ENCODE assay signal across 20 cellular contexts in genomic region chr16:30937692-30938091, GRCh38. TPM values are rescaled to one million over a fixed set of nuclear protein-coding genes. Genes with fewer than 3 reads are reported as not detected.
DNase-seq lines count a peak whose midpoint lies in the region; ATAC-seq and TF ChIP-seq lines count a peak whose summit lies in the region.
"Had no signal": no experiment of that assay in that cellular context is flagged by ENCODE, and none has a peak within 500 bp of the region (broad histone marks: within the 10 kb centered on the region; RNA-seq: fewer than 3 reads in every experiment).

No MANE protein-coding gene starts in this region.

- H3K27me3 Mint-ChIP-seq in activated T-cell treated with anti-CD3 and anti-CD28 coated beads, Interleukin-2, amount 50 U/mL, for 72 hours (ENCODE audit: low read depth) = no peaks in the 10 kb centered on the region
- H3K27me3 Mint-ChIP-seq in activated T-cell treated with anti-CD3 and anti-CD28 coated beads, Interleukin-2, amount 50 U/mL, for 4 hours (ENCODE audit: low read depth) = no peaks in the 10 kb centered on the region
- H3K27me3 Mint-ChIP-seq in HFFc6 (ENCODE audit: insufficient read depth) = no peaks in the 10 kb centered on the region

- no peak overlapping the region for H3K4me2 ChIP-seq in PC-9

- peaks cover 21% of the 10 kb centered on the region for H4K20me1 ChIP-seq in PC-9 (ENCODE audit: insufficient read depth)

- peaks cover 29% of the 10 kb centered on the region for H3K4me1 Mint-ChIP-seq in activated T-cell treated with anti-CD3 and anti-CD28 coated beads, Interleukin-2, amount 50 U/mL, for 72 hours (ENCODE audit: low read depth)
- H3K4me1 Mint-ChIP-seq in activated T-cell treated with anti-CD3 and anti-CD28 coated beads, Interleukin-2, amount 50 U/mL, for 4 hours (ENCODE audit: low read depth) = peaks cover 22% of the 10 kb centered on the region
- H3K4me1 Mint-ChIP-seq in HFFc6 (ENCODE audit: low read depth) = peaks cover 30% of the 10 kb centered on the region
- H3K4me1 Mint-ChIP-seq: nephron had no signal

- H3K9ac ChIP-seq in skeletal muscle tissue (ENCODE audit: low read depth in 1 of 3, low read length in 3 of 3) = peak overlapping the region in 2 of 3 donors; percentile 12 to 33

- H3K36me3 ChIP-seq in skeletal muscle tissue (ENCODE audit: control insufficient read depth in 3 of 3, insufficient read depth in 3 of 3, low read length in 3 of 3) = peaks cover 1 to 15% (median 7%) of the 10 kb centered on the region in 3 donors
- H3K36me3 ChIP-seq in PC-9 (ENCODE audit: low read depth) = 0 out of 2 replicates have a peak, but pooled peaks cover 12% of the 10 kb centered on the region
- H3K36me3 ChIP-seq: right lobe of liver had no signal

- no peak for TF ChIP-seq CTCF in HFFc6 (IDR thresholded peaks at IDR 0.05)
- TF ChIP-seq CTCF in coronary artery (IDR thresholded peaks at IDR 0.05) = no peak
- no peak for TF ChIP-seq CTCF in PC-9 (conservative IDR thresholded peaks at IDR 0.05)

- intact Hi-C loops in PC-9 (cut with micrococcal nuclease; ENCODE audit: unreplicated experiment) = no loop called here

- no peaks in the 10 kb centered on the region for H3K9me3 Mint-ChIP-seq in activated T-cell treated with anti-CD3 and anti-CD28 coated beads, Interleukin-2, amount 50 U/mL, for 72 hours
- H3K9me3 Mint-ChIP-seq in activated T-cell treated with anti-CD3 and anti-CD28 coated beads, Interleukin-2, amount 50 U/mL, for 4 hours = no peaks in the 10 kb centered on the region
- H3K9me3 Mint-ChIP-seq in HFFc6 = no peaks in the 10 kb centered on the region
- H3K9me3 Mint-ChIP-seq: nephron had no signal

- peaks cover under 1% of the 10 kb centered on the region; the same call in 1 of the 2 replicates for H3K79me2 ChIP-seq in PC-9 (ENCODE audit: low read depth)

- H3K4me3 Mint-ChIP-seq in activated T-cell treated with anti-CD3 and anti-CD28 coated beads, Interleukin-2, amount 50 U/mL, for 72 hours = no peak overlapping the region
- H3K4me3 Mint-ChIP-seq in activated T-cell treated with anti-CD3 and anti-CD28 coated beads, Interleukin-2, amount 50 U/mL, for 4 hours = no peak overlapping the region
- no peak overlapping the region for H3K4me3 Mint-ChIP-seq in HFFc6
- H3K4me3 Mint-ChIP-seq: nephron had no signal

- no peak overlapping the region for H2AFZ ChIP-seq in PC-9

- H3K4me3 ChIP-seq in coronary artery = no peak overlapping the region
- H3K4me3 ChIP-seq in skeletal muscle tissue (ENCODE audit: low read length in 3 of 3) = no peak overlapping the region
- no peak overlapping the region for H3K4me3 ChIP-seq in PC-9
- H3K4me3 ChIP-seq: right lobe of liver had no signal

- BruUV-seq in PC-9 (replicated peaks; lab: Mats Ljungman, UMichigan) = no TSS peak

- peak overlapping the region; percentile 48 to 68 for H3K27ac ChIP-seq in coronary artery
- no peak overlapping the region for H3K27ac ChIP-seq in skeletal muscle tissue (ENCODE audit: low read depth, low read length)
- H3K27ac ChIP-seq in PC-9 = no peak overlapping the region

- no peak for ATAC-seq in activated T-cell treated with anti-CD3 and anti-CD28 coated beads, Interleukin-2, amount 50 U/mL, for 72 hours (replicated peaks in 1 of 2)
- no peak for ATAC-seq in activated T-cell treated with anti-CD3 and anti-CD28 coated beads, Interleukin-2, amount 50 U/mL, for 4 hours
- ATAC-seq in HG02678 (IDR thresholded peaks at IDR 0.05; ENCODE audit: unreplicated experiment) = no peak
- ATAC-seq: left ventricle myocardium superior, right lobe of liver, SK-N-SH treated with all-trans-retinoic acid at 6 μM for 48 hours had no signal

- H3K36me3 Mint-ChIP-seq in activated T-cell treated with anti-CD3 and anti-CD28 coated beads, Interleukin-2, amount 50 U/mL, for 72 hours (ENCODE audit: insufficient read depth in 2 of 2) = peaks cover 0 to 2% of the 10 kb centered on the region in 2 donors
- peaks cover 5% of the 10 kb centered on the region for H3K36me3 Mint-ChIP-seq in activated T-cell treated with anti-CD3 and anti-CD28 coated beads, Interleukin-2, amount 50 U/mL, for 4 hours (ENCODE audit: insufficient read depth)
- peaks cover 22% of the 10 kb centered on the region for H3K36me3 Mint-ChIP-seq in HFFc6 (ENCODE audit: low read depth)

- H3K27me3 ChIP-seq in skeletal muscle tissue (ENCODE audit: control insufficient read depth in 3 of 3, insufficient read depth in 3 of 3, low read length in 3 of 3) (no peaks in the 10 kb centered on the region), PC-9 (ENCODE audit: insufficient read depth, low read depth) (no peaks in the 10 kb centered on the region)
- H3K27me3 ChIP-seq: right lobe of liver had no signal

- H3K9me3 ChIP-seq in skeletal muscle tissue (ENCODE audit: control insufficient read depth in 3 of 3, low read length in 3 of 3) (no peaks in the 10 kb centered on the region), PC-9 (ENCODE audit: insufficient read depth, low read depth) (no peaks in the 10 kb centered on the region)
- H3K9me3 ChIP-seq: right lobe of liver had no signal

- H3K9me2 ChIP-seq in PC-9 (ENCODE audit: insufficient read depth) = no peaks in the 10 kb centered on the region

- peak overlapping the region; percentile 38 for H3K27ac Mint-ChIP-seq in activated T-cell treated with anti-CD3 and anti-CD28 coated beads, Interleukin-2, amount 50 U/mL, for 72 hours
- peak overlapping the region; percentile 16; the same call in 1 of the 2 replicates for H3K27ac Mint-ChIP-seq in HFFc6
- H3K27ac Mint-ChIP-seq: nephron had no signal

- no peak for DNase-seq in activated T-cell treated with anti-CD3 and anti-CD28 coated beads, Interleukin-2, amount 50 U/mL, for 72 hours
- no peak for DNase-seq in activated T-cell treated with anti-CD3 and anti-CD28 coated beads, Interleukin-2, amount 50 U/mL, for 4 hours
- DNase-seq in HFFc6 (no peak), coronary artery (ENCODE audit: low spot score) (no peak), RKO (ENCODE audit: low spot score) (no peak), PC-9 (no peak)
- DNase-seq: activated T-cell treated with anti-CD3 and anti-CD28 coated beads for 4 hours; aorta; dermis blood vessel endothelial cell; DMS 273 treated with DMSO at 0.1 percent for 48 hours; GOT3; left ventricle myocardium superior; NCI-H1694 treated with DMSO at 0.1 percent for 48 hours; NCI-H510A; right lobe of liver; stimulated activated CD4-positive, alpha-beta T cell treated with anti-CD3 and anti-CD28 coated beads, Interleukin-4, amount 100 ng/mL, for 24 hours had no signal

- peaks cover 50% of the 10 kb centered on the region for H3F3A ChIP-seq in PC-9 (ENCODE audit: insufficient read depth, low read depth)

- H3K4me1 ChIP-seq in skeletal muscle tissue (ENCODE audit: control insufficient read depth in 3 of 3, insufficient read depth in 3 of 3, low read length in 3 of 3) = peaks cover 6 to 13% (median 12%) of the 10 kb centered on the region in 3 donors
- peaks cover 6% of the 10 kb centered on the region; the same call in 1 of the 2 replicates for H3K4me1 ChIP-seq in PC-9 (replicated peaks; ENCODE audit: insufficient read depth)

- CTCF ChIA-PET in PC-9 (lab: Charles Lee) = no interaction called here

- POLR2A ChIA-PET in PC-9 (lab: Charles Lee; ENCODE audit: unreplicated experiment) = interaction anchor here (0.6 kb wide), 1 partner anchor 411 kb away, joined by 5 read pairs; no protein-coding TSS in a partner anchor

RNA-seq across cellular contexts. Expression of gene ORAI3, which starts 11.2 kb away (rescaled TPM):
- total RNA-seq in activated T-cell treated with anti-CD3 and anti-CD28 coated beads, Interleukin-2, amount 50 U/mL, for 72 hours = 10 to 100 TPM; 13.6 to 15.6 TPM
- 1 to 10 TPM; 1.5 to 3.3 (median 2.8) TPM for total RNA-seq in activated T-cell treated with anti-CD3 and anti-CD28 coated beads, Interleukin-2, amount 50 U/mL, for 4 hours
- total RNA-seq in HFFc6 (2021; fragmentation: NEBNext Ultra II Directional; extraction: Animal tissue kit (Norgen Biotek cat#: 25700)) = 10 to 100 TPM; 15.2 to 26.2 (median 18.4) TPM
- total RNA-seq in skeletal muscle tissue = 9.4 TPM
- total RNA-seq in PC-9 (2021) = 40.7 and 43.5 TPM in 2 replicates

RNA-seq across cellular contexts. Expression of gene FBXL19, which starts 14.3 kb away (rescaled TPM):
- 10 to 100 TPM; 24.9 to 25.7 TPM for total RNA-seq in activated T-cell treated with anti-CD3 and anti-CD28 coated beads, Interleukin-2, amount 50 U/mL, for 72 hours
- total RNA-seq in activated T-cell treated with anti-CD3 and anti-CD28 coated beads, Interleukin-2, amount 50 U/mL, for 4 hours = 10 to 100 TPM; 25.8 to 31.3 (median 30.8) TPM
- total RNA-seq in HFFc6 (2021; fragmentation: NEBNext Ultra II Directional; extraction: Animal tissue kit (Norgen Biotek cat#: 25700)) = 10 to 100 TPM; 21.9 to 25.8 (median 23.4) TPM
- 5.2 TPM for total RNA-seq in skeletal muscle tissue
- total RNA-seq in PC-9 (2021) = 70.8 and 72.7 TPM in 2 replicates

RNA-seq across cellular contexts. Expression of gene SETD1A, which starts 19.9 kb away (rescaled TPM):
- 10 to 100 TPM; 19.1 to 25.5 TPM for total RNA-seq in activated T-cell treated with anti-CD3 and anti-CD28 coated beads, Interleukin-2, amount 50 U/mL, for 72 hours
- total RNA-seq in activated T-cell treated with anti-CD3 and anti-CD28 coated beads, Interleukin-2, amount 50 U/mL, for 4 hours = 10 to 100 TPM; 39.3 to 49.0 (median 40.5) TPM
- 10 to 100 TPM; 13.4 to 15.8 (median 14.4) TPM for total RNA-seq in HFFc6 (2021; fragmentation: NEBNext Ultra II Directional; extraction: Animal tissue kit (Norgen Biotek cat#: 25700))
- total RNA-seq in skeletal muscle tissue (3.7 TPM), PC-9 (2021) (29.6 and 33.2 TPM in 2 replicates)

RNA-seq across cellular contexts. Expression of gene CTF1, which starts 41.3 kb away (rescaled TPM):
- total RNA-seq in activated T-cell treated with anti-CD3 and anti-CD28 coated beads, Interleukin-2, amount 50 U/mL, for 72 hours = under 1 TPM; 0.25 to 0.72 TPM
- under 1 TPM; 0.18 to 0.33 (median 0.28) TPM for total RNA-seq in activated T-cell treated with anti-CD3 and anti-CD28 coated beads, Interleukin-2, amount 50 U/mL, for 4 hours
- total RNA-seq in HFFc6 (2021; fragmentation: NEBNext Ultra II Directional; extraction: Animal tissue kit (Norgen Biotek cat#: 25700)) = 10 to 100 TPM; 12.0 to 16.3 (median 14.0) TPM
- total RNA-seq in skeletal muscle tissue (0.52 TPM), PC-9 (2021) (11.6 and 17.0 TPM in 2 replicates)

RNA-seq across cellular contexts. Expression of gene BCL7C, which starts 43.8 kb away (rescaled TPM):
- total RNA-seq in activated T-cell treated with anti-CD3 and anti-CD28 coated beads, Interleukin-2, amount 50 U/mL, for 72 hours = 10 to 100 TPM; 21.7 to 23.2 TPM
- total RNA-seq in activated T-cell treated with anti-CD3 and anti-CD28 coated beads, Interleukin-2, amount 50 U/mL, for 4 hours = 10 to 100 TPM; 22.1 to 24.8 (median 23.7) TPM
- total RNA-seq in HFFc6 (2021; fragmentation: NEBNext Ultra II Directional; extraction: Animal tissue kit (Norgen Biotek cat#: 25700)) = 10 to 100 TPM; 42.7 to 52.7 (median 48.4) TPM
- total RNA-seq in skeletal muscle tissue = 29.7 TPM
- total RNA-seq in PC-9 (2021) = 59.3 and 66.9 TPM in 2 replicates

Comparison
In these comparisons a context has a peak if more than half of its experiments do, and no peak if none do; other contexts are left out.
1. H3K27ac ChIP-seq: peak in coronary artery (2 of 2); none in skeletal muscle tissue (single experiment) and PC-9 (single experiment).